Comparison of ENCODE assay signal across 9 cellular contexts in genomic region chr1:231407537-231408396, GRCh38. TPM values are rescaled to one million over a fixed set of nuclear protein-coding genes. Genes with fewer than 3 reads are reported as not detected.
A peak's percentile ranks its signal among the peaks of the same experiment; 100 is the strongest.
DNase-seq lines count a peak whose midpoint lies in the region; ATAC-seq and TF ChIP-seq lines count a peak whose summit lies in the region.
"Had no signal": no experiment of that assay in that cellular context is flagged by ENCODE, and none has a peak within 500 bp of the region (broad histone marks: within the 10 kb centered on the region; RNA-seq: fewer than 3 reads in every experiment).

No MANE protein-coding gene starts in this region.

- H3K9me3 ChIP-seq in psoas muscle = no peaks in the 10 kb centered on the region

- H3K36me3 ChIP-seq in psoas muscle (ENCODE audit: insufficient read depth in 1 of 2, low read depth in 1 of 2) = peaks cover 2 to 19% of the 10 kb centered on the region in 2 donors

- 21 to 26% (median 24%) methylated on average over 6 of the region's 6 CpGs for WGBS in psoas muscle, 3 donors

- DNase-seq in epithelial cell of proximal tubule (ENCODE audit: low read depth) = no peak
- no peak for DNase-seq in psoas muscle
- no peak for DNase-seq in NAMALWA (ENCODE audit: low spot score)
- DNase-seq in SHP77 treated with DMSO at 0.1 percent for 48 hours (lab: John Stamatoyannopoulos, UW) = no peak
- DNase-seq in NCI-H2107 (lab: John Stamatoyannopoulos, UW) = no peak
- DNase-seq: activated naive CD4-positive, alpha-beta T cell treated with anti-CD3 and anti-CD28 coated beads, Interleukin-2, amount 50 U/mL, for 16 hours had no signal

- H3K27ac ChIP-seq in psoas muscle = peak overlapping the region; percentile 99

- H3K4me3 ChIP-seq in epithelial cell of proximal tubule (ENCODE audit: low read depth, low read length) (peak overlapping the region; percentile 15), psoas muscle (peak overlapping the region; percentile 48)

- H3K4me1 ChIP-seq in psoas muscle = peaks cover 80% of the 10 kb centered on the region

- ATAC-seq in GM18868 (IDR thresholded peaks at IDR 0.05; ENCODE audit: unreplicated experiment) = peak; percentile 97
- ATAC-seq in HG03565 (IDR thresholded peaks at IDR 0.05; ENCODE audit: unreplicated experiment) = peak; percentile 67
- ATAC-seq in psoas muscle = peak in 3 of 4 donors; percentile 42 to 49 (median 47)
- ATAC-seq in HG02973 (IDR thresholded peaks at IDR 0.05; ENCODE audit: unreplicated experiment) = no peak

- no peak for TF ChIP-seq CTCF in epithelial cell of proximal tubule (conservative IDR thresholded peaks at IDR 0.05; ENCODE audit: low read depth, low read length)
- TF ChIP-seq CTCF in psoas muscle (IDR thresholded peaks at IDR 0.05) = no peak

- H3K27me3 ChIP-seq in psoas muscle (ENCODE audit: insufficient read depth in 3 of 3, low read length in 2 of 3) = no peaks in the 10 kb centered on the region

- intact Hi-C loops in psoas muscle (cut with DNase I) = no loop called here

RNA-seq across cellular contexts. Expression of gene EGLN1, which starts 14.3 kb away (rescaled TPM):
- total RNA-seq in epithelial cell of proximal tubule (34.5 and 38.6 TPM in 2 replicates), psoas muscle (100 to 1,000 TPM; 158 to 532 (median 327) TPM)
- 100 to 1,000 TPM in 2 of 3 donors, 10 to 100 TPM in 1; 52.4 to 596 (median 201) TPM for polyA plus RNA-seq in psoas muscle
